In the genomic region with DNA sequence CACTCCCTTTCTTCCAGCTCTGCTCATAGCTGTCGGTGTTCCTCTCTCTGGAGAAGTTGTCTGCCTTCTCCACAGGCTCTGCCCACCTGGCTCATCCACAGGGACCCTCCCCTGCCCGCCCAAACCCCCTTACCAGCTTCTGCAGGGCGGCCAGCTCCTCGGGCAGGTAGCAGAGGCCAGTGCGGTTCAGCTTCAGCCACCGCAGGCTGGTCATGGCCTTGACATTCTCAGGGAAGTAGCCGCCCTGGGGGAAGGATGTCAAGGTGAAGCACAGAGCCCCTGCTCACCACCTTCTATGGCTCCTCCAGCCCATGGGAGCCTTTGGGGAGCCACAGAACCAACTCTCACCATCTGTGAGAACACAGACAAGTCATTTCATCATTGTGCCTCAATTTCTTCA, we compare ENCODE assay signal across 9 cellular contexts. TPM values are rescaled to one million over a fixed set of nuclear protein-coding genes. Genes with fewer than 3 reads are reported as not detected.
DNase-seq lines count a peak whose midpoint lies in the region; TF ChIP-seq lines count a peak whose summit lies in the region.
"Had no signal": no experiment of that assay in that cellular context is flagged by ENCODE, and none has a peak within 500 bp of the region (broad histone marks: within the 10 kb centered on the region; RNA-seq: fewer than 3 reads in every experiment).

No MANE protein-coding gene starts in this region.

- peaks cover 71% of the 10 kb centered on the region for H3K36me3 ChIP-seq in SJSA1

- H3K27ac ChIP-seq in SJSA1, result no peak overlapping the region

- H3K27ac Mint-ChIP-seq in immature natural killer cell, result peak overlapping the region in 4 of 6 donors; percentile 39 to 58 (median 51)

- DNase-seq in AG10803 (ENCODE audit: low read depth) (no peak), SJSA1 (ENCODE audit: low read depth in 1 of 2, low spot score in 2 of 2) (no peak), immature natural killer cell (no peak), OCI-M2 (lab: John Stamatoyannopoulos, UW; ENCODE audit: unreplicated experiment) (no peak), NCI-H446 treated with DMSO at 0.1 percent for 48 hours (lab: John Stamatoyannopoulos, UW) (no peak), medulla oblongata (ENCODE audit: extremely low spot score) (no peak)
- DNase-seq: aorta, GDM1, NCI-H526 treated with DMSO at 0.1 percent for 48 hours had no signal

- no peaks in the 10 kb centered on the region for H3K9me3 ChIP-seq in SJSA1 (replicated peaks)

- H3K9me3 Mint-ChIP-seq in immature natural killer cell, result no peaks in the 10 kb centered on the region

- TF ChIP-seq CTCF in AG10803 (conservative IDR thresholded peaks at IDR 0.05; ENCODE audit: low read length), result no peak

- peaks cover 35 to 41% of the 10 kb centered on the region in 2 donors for H3K4me1 Mint-ChIP-seq in immature natural killer cell

- peak overlapping the region; percentile 93 to 99 (median 96) for H3K4me3 Mint-ChIP-seq in immature natural killer cell

- H3K4me3 ChIP-seq in AG10803 (ENCODE audit: low read length) (peak overlapping the region; percentile 95), SJSA1 (peak overlapping the region; percentile 99; the same call in 1 of the 2 replicates)

- H3K27me3 ChIP-seq in SJSA1 (replicated peaks), result no peaks in the 10 kb centered on the region

- H3K36me3 Mint-ChIP-seq in immature natural killer cell, result no peaks in the 10 kb centered on the region

- peaks cover 35% of the 10 kb centered on the region for H3K4me1 ChIP-seq in SJSA1 (replicated peaks)

- peaks cover 0 to 5% (median 0%) of the 10 kb centered on the region in 3 donors for H3K27me3 Mint-ChIP-seq in immature natural killer cell (ENCODE audit: low read depth in 3 of 3)

RNA-seq across cellular contexts. Expression of a gene that starts 1.8 kb away (rescaled TPM):
- 115 TPM in 2 replicates for total RNA-seq in SJSA1 (2014; rRNA removed; shearing (Covaris generic))
- polyA plus RNA-seq in immature natural killer cell, result 100 to 1,000 TPM in 1 of 3 donors, 10 to 100 TPM in 2; 77.7 to 164 (median 83.7) TPM

RNA-seq across cellular contexts. Expression of a gene that starts 3.7 kb away (rescaled TPM):
- 5.3 and 14.8 TPM in 2 replicates for total RNA-seq in SJSA1 (2014; rRNA removed; shearing (Covaris generic))
- 10 to 100 TPM; 14.9 to 20.1 (median 17.4) TPM for polyA plus RNA-seq in immature natural killer cell

RNA-seq across cellular contexts. Expression of a gene that starts 31.3 kb away (rescaled TPM):
- 15.9 and 19.3 TPM in 2 replicates for total RNA-seq in SJSA1 (2014; rRNA removed; shearing (Covaris generic))
- polyA plus RNA-seq in immature natural killer cell, result 1 to 10 TPM in 2 of 3 donors, not detected in 1; 2.0 to 3.1 TPM

RNA-seq across cellular contexts. Expression of a gene that starts 58.0 kb away (rescaled TPM):
- total RNA-seq in SJSA1 (2014; rRNA removed; shearing (Covaris generic)), result 38.4 and 80.2 TPM in 2 replicates
- polyA plus RNA-seq in immature natural killer cell, result 10 to 100 TPM in 2 of 3 donors, 1 to 10 TPM in 1; 4.8 to 32.7 (median 15.2) TPM

RNA-seq across cellular contexts. Expression of a gene that starts 58.3 kb away (rescaled TPM):
- 6.0 and 12.1 TPM in 2 replicates for total RNA-seq in SJSA1 (2014; rRNA removed; shearing (Covaris generic))
- 1 to 10 TPM in 2 of 3 donors, under 1 TPM in 1; 0.02 to 3.6 (median 1.5) TPM for polyA plus RNA-seq in immature natural killer cell
